20 cellular contexts compared by ENCODE assay signal in genomic region chr10:12609435-12609834, GRCh38.
DNase-seq lines count a peak whose midpoint lies in the region; ATAC-seq lines count a peak whose summit lies in the region.
"Had no signal": no experiment of that assay in that cellular context is flagged by ENCODE, and none has a peak within 500 bp of the region (broad histone marks: within the 10 kb centered on the region; RNA-seq: fewer than 3 reads in every experiment).

No MANE protein-coding gene starts in this region.

- no peak for ATAC-seq in stimulated activated effector memory CD8-positive, alpha-beta T cell treated with anti-CD3 and anti-CD28 coated beads, Interleukin-12 subunit alpha, Interleukin-12 subunit beta, amount 100 ng/mL, for 72 hours
- no peak for ATAC-seq in GM19395 (IDR thresholded peaks at IDR 0.05; ENCODE audit: unreplicated experiment)
- ATAC-seq: GM23338, HCT116 had no signal

- H3K4me3 ChIP-seq in BLaER1 (no peak overlapping the region), Karpas-422 (ENCODE audit: low read length) (no peak overlapping the region)
- H3K4me3 ChIP-seq: GM23338 had no signal

- no peaks in the 10 kb centered on the region for H3K79me2 ChIP-seq in Karpas-422 (ENCODE audit: low read length)

- peaks cover 35% of the 10 kb centered on the region for H3K36me3 Mint-ChIP-seq in dendritic cell treated with granulocyte-macrophage colony-stimulating factor and Interleukin-4, amounts not matched to agents 40 ng/mL and 50 ng/mL, for 4 days (ENCODE audit: low read depth)
- peaks cover 4% of the 10 kb centered on the region for H3K36me3 Mint-ChIP-seq in stimulated activated effector memory CD8-positive, alpha-beta T cell treated with anti-CD3 and anti-CD28 coated beads, Interleukin-12 subunit alpha, Interleukin-12 subunit beta, amount 100 ng/mL, for 72 hours

- DNase-seq in Karpas-422 (peak; percentile 54), NCI-H1105 (lab: John Stamatoyannopoulos, UW) (no peak), AG20443 (ENCODE audit: low spot score) (no peak), GM19238 (ENCODE audit: insufficient read length, low spot score) (no peak)
- no peak for DNase-seq in stimulated activated effector memory CD8-positive, alpha-beta T cell treated with anti-CD3 and anti-CD28 coated beads, Interleukin-12 subunit alpha, Interleukin-12 subunit beta, amount 100 ng/mL, for 72 hours (ENCODE audit: low spot score in 2 of 2)
- DNase-seq: AML-193; BE2C; CD4-positive, alpha-beta T cell; CD8-positive, alpha-beta memory T cell; DMS 273 treated with DMSO at 0.1 percent for 48 hours; DMS79 treated with DMSO at 0.1 percent for 48 hours; GF-D8; H9 had no signal

- H2AFZ ChIP-seq in Karpas-422 (ENCODE audit: low read length): no peak overlapping the region
- H2AFZ ChIP-seq: GM23338 had no signal

- intact Hi-C loops in dendritic cell treated with granulocyte-macrophage colony-stimulating factor and Interleukin-4, amounts not matched to agents 40 ng/mL and 50 ng/mL, for 4 days (cut with micrococcal nuclease): no loop called here

- peak overlapping the region; percentile 9 for H3K27ac Mint-ChIP-seq in dendritic cell treated with granulocyte-macrophage colony-stimulating factor and Interleukin-4, amounts not matched to agents 40 ng/mL and 50 ng/mL, for 4 days
- H3K27ac Mint-ChIP-seq in stimulated activated effector memory CD8-positive, alpha-beta T cell treated with anti-CD3 and anti-CD28 coated beads, Interleukin-12 subunit alpha, Interleukin-12 subunit beta, amount 100 ng/mL, for 72 hours: peak overlapping the region; percentile 26
- H3K27ac Mint-ChIP-seq: CD4-positive, alpha-beta T cell; GM23338; H9 had no signal

- H3K27me3 ChIP-seq in BLaER1 (no peaks in the 10 kb centered on the region), Karpas-422 (ENCODE audit: low read length) (no peaks in the 10 kb centered on the region)
- H3K27me3 ChIP-seq: BE2C had no signal

- peaks cover 25% of the 10 kb centered on the region for H3K4me1 Mint-ChIP-seq in dendritic cell treated with granulocyte-macrophage colony-stimulating factor and Interleukin-4, amounts not matched to agents 40 ng/mL and 50 ng/mL, for 4 days (ENCODE audit: low read depth)
- H3K4me1 Mint-ChIP-seq in stimulated activated effector memory CD8-positive, alpha-beta T cell treated with anti-CD3 and anti-CD28 coated beads, Interleukin-12 subunit alpha, Interleukin-12 subunit beta, amount 100 ng/mL, for 72 hours: peaks cover 25% of the 10 kb centered on the region

- H3K9me2 ChIP-seq in Karpas-422 (replicated peaks; ENCODE audit: insufficient read depth, low read length): no peaks in the 10 kb centered on the region

- H3K4me1 ChIP-seq in BLaER1 (peaks cover 51% of the 10 kb centered on the region), Karpas-422 (ENCODE audit: low read length) (peaks cover 12% of the 10 kb centered on the region)
- H3K4me1 ChIP-seq: BE2C had no signal

- H3K27me3 Mint-ChIP-seq in dendritic cell treated with granulocyte-macrophage colony-stimulating factor and Interleukin-4, amounts not matched to agents 40 ng/mL and 50 ng/mL, for 4 days: peaks cover 3% of the 10 kb centered on the region
- H3K27me3 Mint-ChIP-seq: CD4-positive, alpha-beta T cell; CD8-positive, alpha-beta memory T cell had no signal

- H3K36me3 ChIP-seq in BLaER1 (peaks cover 17% of the 10 kb centered on the region; the same call in 1 of the 2 replicates), Karpas-422 (ENCODE audit: insufficient read depth, low read length) (no peaks in the 10 kb centered on the region)
- H3K36me3 ChIP-seq: BE2C had no signal

- H3K9ac ChIP-seq in BLaER1: no peak overlapping the region
- H3K9ac ChIP-seq in Karpas-422 (ENCODE audit: low read length): no peak overlapping the region

- no peak overlapping the region for H3K27ac ChIP-seq in BLaER1
- H3K27ac ChIP-seq in Karpas-422 (ENCODE audit: low read length): no peak overlapping the region
- H3K27ac ChIP-seq: 22Rv1, C4-2B had no signal

- H3K4me2 ChIP-seq in BLaER1: peak overlapping the region; percentile 52
- H3K4me2 ChIP-seq in Karpas-422 (ENCODE audit: low read depth, low read length, poor library complexity, severe bottlenecking): no peak overlapping the region
- H3K4me2 ChIP-seq: GM23338 had no signal

- no peaks in the 10 kb centered on the region for H4K20me1 ChIP-seq in BLaER1
- H4K20me1 ChIP-seq in Karpas-422 (ENCODE audit: insufficient read depth, low read depth, low read length): no peaks in the 10 kb centered on the region

- H3K4me3 Mint-ChIP-seq in dendritic cell treated with granulocyte-macrophage colony-stimulating factor and Interleukin-4, amounts not matched to agents 40 ng/mL and 50 ng/mL, for 4 days: no peak overlapping the region
- no peak overlapping the region for H3K4me3 Mint-ChIP-seq in stimulated activated effector memory CD8-positive, alpha-beta T cell treated with anti-CD3 and anti-CD28 coated beads, Interleukin-12 subunit alpha, Interleukin-12 subunit beta, amount 100 ng/mL, for 72 hours
- H3K4me3 Mint-ChIP-seq: CD4-positive, alpha-beta T cell; CD8-positive, alpha-beta memory T cell; GM23338; H9 had no signal

- no peaks in the 10 kb centered on the region for H3K9me3 Mint-ChIP-seq in dendritic cell treated with granulocyte-macrophage colony-stimulating factor and Interleukin-4, amounts not matched to agents 40 ng/mL and 50 ng/mL, for 4 days
- no peaks in the 10 kb centered on the region for H3K9me3 Mint-ChIP-seq in stimulated activated effector memory CD8-positive, alpha-beta T cell treated with anti-CD3 and anti-CD28 coated beads, Interleukin-12 subunit alpha, Interleukin-12 subunit beta, amount 100 ng/mL, for 72 hours
- H3K9me3 Mint-ChIP-seq: CD4-positive, alpha-beta T cell; CD8-positive, alpha-beta memory T cell; GM23338 had no signal

- peaks cover 19% of the 10 kb centered on the region for H3K9me3 ChIP-seq in BLaER1
- H3K9me3 ChIP-seq in Karpas-422 (ENCODE audit: low read length): no peaks in the 10 kb centered on the region
- H3K9me3 ChIP-seq: BE2C had no signal
